In the genomic region with DNA sequence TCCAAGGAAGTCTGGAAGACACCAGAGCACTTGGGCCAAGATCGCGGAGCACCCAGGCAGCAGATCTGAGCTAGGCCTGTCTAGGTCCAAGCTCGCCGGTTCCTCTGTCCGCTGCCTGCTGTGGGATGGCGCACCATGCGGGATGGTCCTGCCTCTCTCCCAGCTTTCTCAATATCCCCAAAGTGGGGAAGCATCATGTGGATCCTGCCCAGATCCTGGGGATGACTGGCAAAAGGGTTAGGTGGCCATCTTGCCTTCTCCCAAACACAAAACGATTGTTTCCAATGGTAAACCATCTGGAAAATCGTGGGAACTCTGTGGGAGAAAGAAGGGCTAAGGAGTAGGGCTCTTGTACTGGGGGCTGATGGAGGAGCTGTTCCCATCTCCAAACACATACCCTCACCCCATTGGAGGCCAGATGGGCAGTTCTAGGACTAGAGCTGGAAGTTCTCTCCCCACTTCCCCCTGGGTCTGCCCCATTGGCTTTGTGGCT, we compare ENCODE assay signal across 13 cellular contexts. TPM values are rescaled to one million over a fixed set of nuclear protein-coding genes. Genes with fewer than 3 reads are reported as not detected.
DNase-seq lines count a peak whose midpoint lies in the region; ATAC-seq and TF ChIP-seq lines count a peak whose summit lies in the region.
"Had no signal": no experiment of that assay in that cellular context is flagged by ENCODE, and none has a peak within 500 bp of the region (broad histone marks: within the 10 kb centered on the region; RNA-seq: fewer than 3 reads in every experiment).

No MANE protein-coding gene starts in this region.

- H3K4me1 ChIP-seq in BLaER1 treated with 17β-estradiol and CSF1 and Interleukin-3, amounts not matched to agents 10 nM and 100 nM = peaks cover 93 to 100% (median 100%) of the 10 kb centered on the region in 10 experiments
- H3K4me1 ChIP-seq in neutrophil (ENCODE audit: control insufficient read depth in 1 of 2, insufficient read depth in 1 of 2, low read depth in 1 of 2, low read length in 1 of 2) = peaks cover 100% of the 10 kb centered on the region in 2 experiments

- H3K27me3 Mint-ChIP-seq in endothelial cell (ENCODE audit: unreplicated experiment) = peaks cover 17% of the 10 kb centered on the region
- no peaks in the 10 kb centered on the region for H3K27me3 Mint-ChIP-seq in activated naive CD4-positive, alpha-beta T cell treated with anti-CD3 and anti-CD28 coated beads for 36 hours (ENCODE audit: low read depth)
- H3K27me3 Mint-ChIP-seq: activated CD4-positive, alpha-beta memory T cell treated with anti-CD3 and anti-CD28 coated beads for 36 hours had no signal

- ATAC-seq in HG02571 (IDR thresholded peaks at IDR 0.05; ENCODE audit: unreplicated experiment) = no peak
- no peak for ATAC-seq in HG02981 (IDR thresholded peaks at IDR 0.05; ENCODE audit: unreplicated experiment)

- peaks cover 16 to 97% (median 52%) of the 10 kb centered on the region in 11 experiments; a peak in 21 of 22 replicates for H4K20me1 ChIP-seq in BLaER1 treated with 17β-estradiol and CSF1 and Interleukin-3, amounts not matched to agents 10 nM and 100 nM

- DNase-seq in HL-60 (ENCODE audit: low read depth in 1 of 2, low spot score in 1 of 2) (no peak), endothelial cell (ENCODE audit: low spot score) (no peak), cortex of kidney (lab: John Stamatoyannopoulos, UW) (no peak)
- DNase-seq in activated naive CD4-positive, alpha-beta T cell treated with anti-CD3 and anti-CD28 coated beads for 36 hours = no peak
- DNase-seq: activated gamma-delta T cell, NCI-H446 treated with DMSO at 0.1 percent for 48 hours, T-helper 9 cell had no signal

- intact Hi-C loops in activated naive CD4-positive, alpha-beta T cell treated with anti-CD3 and anti-CD28 coated beads for 36 hours (cut with micrococcal nuclease) = no loop called here

- no peaks in the 10 kb centered on the region for H3K9me3 Mint-ChIP-seq in endothelial cell (ENCODE audit: unreplicated experiment)
- H3K9me3 Mint-ChIP-seq in activated naive CD4-positive, alpha-beta T cell treated with anti-CD3 and anti-CD28 coated beads for 36 hours = no peaks in the 10 kb centered on the region
- H3K9me3 Mint-ChIP-seq: activated CD4-positive, alpha-beta memory T cell treated with anti-CD3 and anti-CD28 coated beads for 36 hours had no signal

- H3K27ac ChIP-seq in BLaER1 treated with 17β-estradiol and CSF1 and Interleukin-3, amounts not matched to agents 10 nM and 100 nM = peak overlapping the region; percentile 79 to 100 (median 98)
- H3K27ac ChIP-seq in HL-60 (replicated peaks) (peak overlapping the region; percentile 97), neutrophil (peak overlapping the region; percentile 99)

- peak overlapping the region in 9 of 10 experiments; percentile 8 to 100 (median 56); a peak in 16 of 20 replicates for H3K4me3 ChIP-seq in BLaER1 treated with 17β-estradiol and CSF1 and Interleukin-3, amounts not matched to agents 10 nM and 100 nM
- peak overlapping the region; percentile 45 for H3K4me3 ChIP-seq in HL-60 (replicated peaks; ENCODE audit: insufficient read depth, low read length)
- H3K4me3 ChIP-seq in neutrophil (ENCODE audit: low read depth in 1 of 2, low read length in 1 of 2) = peak overlapping the region; percentile 83 to 89

- CTCF ChIA-PET in activated naive CD4-positive, alpha-beta T cell treated with anti-CD3 and anti-CD28 coated beads for 36 hours (lab: Charles Lee) = interaction anchor here (1.3 to 1.4 kb wide), 2 partner anchors 23 to 36 kb away, joined by 3 read pairs; no protein-coding TSS in a partner anchor

- H3K27me3 ChIP-seq in BLaER1 treated with 17β-estradiol and CSF1 and Interleukin-3, amounts not matched to agents 10 nM and 100 nM = no peaks in the 10 kb centered on the region
- H3K27me3 ChIP-seq in HL-60 (ENCODE audit: insufficient read depth, poor library complexity, severe bottlenecking) (no peaks in the 10 kb centered on the region), neutrophil (no peaks in the 10 kb centered on the region)
- H3K27me3 ChIP-seq: breast epithelium had no signal

- H3K9me3 ChIP-seq in BLaER1 treated with 17β-estradiol and CSF1 and Interleukin-3, amounts not matched to agents 10 nM and 100 nM (replicated peaks in 1 of 11) = no peaks in the 10 kb centered on the region
- H3K9me3 ChIP-seq in neutrophil = no peaks in the 10 kb centered on the region
- H3K9me3 ChIP-seq: breast epithelium had no signal

- H3K4me2 ChIP-seq in BLaER1 treated with 17β-estradiol and CSF1 and Interleukin-3, amounts not matched to agents 10 nM and 100 nM = peak overlapping the region; percentile 93 to 100 (median 99)

- H3K36me3 ChIP-seq in BLaER1 treated with 17β-estradiol and CSF1 and Interleukin-3, amounts not matched to agents 10 nM and 100 nM = peaks cover 26 to 86% (median 71%) of the 10 kb centered on the region in 11 experiments; a peak in 21 of 22 replicates
- H3K36me3 ChIP-seq in neutrophil = peaks cover 59% of the 10 kb centered on the region
- H3K36me3 ChIP-seq: breast epithelium had no signal

- peak overlapping the region; percentile 75 to 99 (median 89) for H3K9ac ChIP-seq in BLaER1 treated with 17β-estradiol and CSF1 and Interleukin-3, amounts not matched to agents 10 nM and 100 nM

- H3K27ac Mint-ChIP-seq in endothelial cell (ENCODE audit: unreplicated experiment) = peak overlapping the region; percentile 52
- H3K27ac Mint-ChIP-seq in activated naive CD4-positive, alpha-beta T cell treated with anti-CD3 and anti-CD28 coated beads for 36 hours = no peak overlapping the region
- H3K27ac Mint-ChIP-seq: activated CD4-positive, alpha-beta memory T cell treated with anti-CD3 and anti-CD28 coated beads for 36 hours had no signal

- no peak overlapping the region for H3K4me3 Mint-ChIP-seq in endothelial cell (ENCODE audit: unreplicated experiment)
- no peak overlapping the region for H3K4me3 Mint-ChIP-seq in activated naive CD4-positive, alpha-beta T cell treated with anti-CD3 and anti-CD28 coated beads for 36 hours
- H3K4me3 Mint-ChIP-seq: activated CD4-positive, alpha-beta memory T cell treated with anti-CD3 and anti-CD28 coated beads for 36 hours had no signal

- TF ChIP-seq CTCF in HL-60 (IDR thresholded peaks at IDR 0.05; ENCODE audit: insufficient read depth, low read length) = no peak
- TF ChIP-seq CTCF in endothelial cell (IDR thresholded peaks at IDR 0.05; ENCODE audit: unreplicated experiment) = no peak
- TF ChIP-seq CTCF in neutrophil (IDR thresholded peaks at IDR 0.05) = no peak

- H3K4me1 Mint-ChIP-seq in endothelial cell (ENCODE audit: unreplicated experiment) = peaks cover 47% of the 10 kb centered on the region
- H3K4me1 Mint-ChIP-seq in activated naive CD4-positive, alpha-beta T cell treated with anti-CD3 and anti-CD28 coated beads for 36 hours (ENCODE audit: low read depth) = peaks cover 14% of the 10 kb centered on the region

- peaks cover 3% of the 10 kb centered on the region for H3K36me3 Mint-ChIP-seq in endothelial cell (ENCODE audit: low read depth, unreplicated experiment)
- no peaks in the 10 kb centered on the region for H3K36me3 Mint-ChIP-seq in activated naive CD4-positive, alpha-beta T cell treated with anti-CD3 and anti-CD28 coated beads for 36 hours (ENCODE audit: low read depth)

RNA-seq across cellular contexts. Expression of gene PRKCD, which starts 8.9 kb away (rescaled TPM):
- 9.9 TPM for total RNA-seq in endothelial cell (ENCODE audit: unreplicated experiment)
- 10 to 100 TPM in 1 of 2 experiments, 1 to 10 TPM in 1; 9.1 to 10.2 TPM for total RNA-seq in activated naive CD4-positive, alpha-beta T cell treated with anti-CD3 and anti-CD28 coated beads for 36 hours

RNA-seq across cellular contexts. Expression of gene RFT1, which starts 39.6 kb away (rescaled TPM):
- 21.1 TPM for total RNA-seq in endothelial cell (ENCODE audit: unreplicated experiment)
- total RNA-seq in activated naive CD4-positive, alpha-beta T cell treated with anti-CD3 and anti-CD28 coated beads for 36 hours = 10 to 100 TPM; 29.9 to 31.7 TPM
